In genomic region chr18:72652990-72653593, GRCh38 we compare ENCODE assay signal across 9 cellular contexts.
DNase-seq lines count a peak whose midpoint lies in the region; ATAC-seq and TF ChIP-seq lines count a peak whose summit lies in the region.
"Had no signal": no experiment of that assay in that cellular context is flagged by ENCODE, and none has a peak within 500 bp of the region (broad histone marks: within the 10 kb centered on the region; RNA-seq: fewer than 3 reads in every experiment).

No MANE protein-coding gene starts in this region.

- H3K9ac ChIP-seq in colonic mucosa (ENCODE audit: low read depth in 2 of 2, low read length in 2 of 2) = no peak overlapping the region

- intact Hi-C loops in Panc1 (cut with micrococcal nuclease; ENCODE audit: unreplicated experiment) (no loop called here), colonic mucosa (cut with DNase I) (no loop called here)

- ATAC-seq in GM19438 (IDR thresholded peaks at IDR 0.05; ENCODE audit: low read depth, unreplicated experiment) = peak; percentile 91
- ATAC-seq in HG03342 (IDR thresholded peaks at IDR 0.05; ENCODE audit: unreplicated experiment) = peak; percentile 92
- no peak for ATAC-seq in Panc1

- H3K4me1 ChIP-seq in Panc1 (ENCODE audit: control insufficient read depth, insufficient read depth, low read length) (no peaks in the 10 kb centered on the region), colonic mucosa (no peaks in the 10 kb centered on the region)
- H3K4me1 ChIP-seq: pancreas had no signal

- DNase-seq in ELF-1 (ENCODE audit: low read depth, low spot score) (peak; percentile 16), Panc1 (ENCODE audit: low read depth, low spot score) (peak; percentile 36), colonic mucosa (peak; percentile 64), putamen (ENCODE audit: low spot score) (peak; percentile 10), T1000 (lab: John Stamatoyannopoulos, UW) (no peak), DMS79 treated with DMSO at 0.1 percent for 48 hours (lab: John Stamatoyannopoulos, UW) (no peak)

- H3K27me3 ChIP-seq in Panc1 (ENCODE audit: control insufficient read depth, insufficient read depth, low read length) = no peaks in the 10 kb centered on the region
- no peaks in the 10 kb centered on the region for H3K27me3 ChIP-seq in colonic mucosa
- H3K27me3 ChIP-seq: pancreas had no signal

- H3K27ac ChIP-seq in Panc1 (ENCODE audit: low read length) (no peak overlapping the region), colonic mucosa (no peak overlapping the region)
- H3K27ac ChIP-seq: pancreas had no signal

- TF ChIP-seq CTCF in Panc1 (IDR thresholded peaks at IDR 0.05) (peak; percentile 46), colonic mucosa (IDR thresholded peaks at IDR 0.05) (peak; percentile 33)

- in situ Hi-C loops in Panc1 (cut with HindIII; ENCODE audit: low pct_unique_long_range_greater_than_20kb, low sequenced_read_pairs) = no loop called here

- CTCF ChIA-PET in Panc1 (lab: Charles Lee) = interaction anchor here (0.6 kb wide), 2 partner anchors 19 to 84 kb away, joined by 3 to 5 read pairs; no protein-coding TSS in a partner anchor

- POLR2A ChIA-PET in Panc1 (lab: Charles Lee) = no interaction called here

- BruUV-seq in Panc1 (replicated peaks; lab: Mats Ljungman, UMichigan) = no TSS peak

- H3K4me3 ChIP-seq in Panc1 (ENCODE audit: low read depth in 2 of 2, low read length in 2 of 2) (no peak overlapping the region), colonic mucosa (no peak overlapping the region)
- H3K4me3 ChIP-seq: pancreas had no signal

- H3K36me3 ChIP-seq in Panc1 (ENCODE audit: control insufficient read depth, insufficient read depth, low read length) (no peaks in the 10 kb centered on the region), colonic mucosa (no peaks in the 10 kb centered on the region)
- H3K36me3 ChIP-seq: pancreas had no signal

- H3K9me3 ChIP-seq in Panc1 (ENCODE audit: control insufficient read depth, insufficient read depth, low read depth, low read length) (no peaks in the 10 kb centered on the region), colonic mucosa (no peaks in the 10 kb centered on the region)
- H3K9me3 ChIP-seq: pancreas had no signal

Comparison
In these comparisons a context has a peak if more than half of its experiments do, and no peak if none do; other contexts are left out.
1. DNase-seq: peak in ELF-1 (single experiment), Panc1 (single experiment), colonic mucosa (single experiment) and putamen (single experiment); none in T1000 (single experiment) and DMS79 treated with DMSO at 0.1 percent for 48 hours (single experiment).